ENCODE assay signal across 9 cellular contexts in genomic region chr11:105673089-105673488, GRCh38.
A peak's percentile ranks its signal among the peaks of the same experiment; 100 is the strongest.
DNase-seq lines count a peak whose midpoint lies in the region; ATAC-seq and TF ChIP-seq lines count a peak whose summit lies in the region.
"Had no signal": no experiment of that assay in that cellular context is flagged by ENCODE, and none has a peak within 500 bp of the region (broad histone marks: within the 10 kb centered on the region; RNA-seq: fewer than 3 reads in every experiment).

No MANE protein-coding gene starts in this region.

- DNase-seq in stimulated activated CD4-positive, alpha-beta T cell treated with anti-CD3 and anti-CD28 coated beads, Interleukin-1b, Interleukin-23, amount 100 ng/mL, for 48 hours = peak; percentile 1
- DNase-seq in stimulated activated CD4-positive, alpha-beta T cell treated with anti-CD3 and anti-CD28 coated beads, Interleukin-12 subunit alpha, Interleukin-12 subunit beta, amount 100 ng/mL, for 4 hours = no peak
- peak; percentile 56 for DNase-seq in fibroblast of the aortic adventitia (ENCODE audit: low read depth)
- peak; percentile 32 for DNase-seq in testis
- DNase-seq in GM10248 (ENCODE audit: extremely low spot score) = no peak

- POLR2A ChIA-PET in GM10248 (lab: Yijun Ruan, JAX) = no interaction called here

- H3K36me3 ChIP-seq in testis (ENCODE audit: low read depth, missing control alignments) = no peaks in the 10 kb centered on the region
- H3K36me3 ChIP-seq: pancreas had no signal

- H3K4me3 ChIP-seq in fibroblast of the aortic adventitia (ENCODE audit: low read depth, low read length) (no peak overlapping the region), testis (no peak overlapping the region)
- H3K4me3 ChIP-seq: pancreas had no signal

- H3K9me3 ChIP-seq in testis = no peaks in the 10 kb centered on the region
- H3K9me3 ChIP-seq: pancreas had no signal

- no peaks in the 10 kb centered on the region for H3K27me3 ChIP-seq in testis
- H3K27me3 ChIP-seq: pancreas had no signal

- CTCF ChIA-PET in GM10248 (lab: Yijun Ruan, JAX) = no interaction called here

- TF ChIP-seq POLR2A in testis (IDR thresholded peaks at IDR 0.05) = no peak

- WGBS in testis, 2 donors = 27 to 29% methylated on average over 3 of the region's 3 CpGs

- no peak overlapping the region for H3K27ac ChIP-seq in testis
- H3K27ac ChIP-seq: pancreas had no signal

- TF ChIP-seq CTCF in fibroblast of the aortic adventitia (IDR thresholded peaks at IDR 0.05; ENCODE audit: insufficient read depth, low read length) (no peak), testis (IDR thresholded peaks at IDR 0.05) (no peak), GM10248 (IDR thresholded peaks at IDR 0.05; ENCODE audit: control extremely low read depth, extremely low read depth, low read depth, missing control alignments) (no peak)

- ATAC-seq in SK-N-SH treated with all-trans-retinoic acid at 6 μM for 48 hours = no peak
- no peak for ATAC-seq in GM21717 (IDR thresholded peaks at IDR 0.05; ENCODE audit: unreplicated experiment)
- no peak for ATAC-seq in GM21825 (IDR thresholded peaks at IDR 0.05; ENCODE audit: unreplicated experiment)

- H3K4me1 ChIP-seq in testis = no peaks in the 10 kb centered on the region
- H3K4me1 ChIP-seq: pancreas had no signal

- intact Hi-C loops in testis (cut with DNase I; ENCODE audit: low total_unique reads) = no loop called here

TF ChIP-seq in SK-N-SH treated with all-trans-retinoic acid at 6 μM for 48 hours, 23 proteins besides CTCF, POLR2A, EP300 and RAD21:
- TF ChIP-seq CSDC2 (CRISPR knock-in tag; IDR thresholded peaks at IDR 0.05) (peak; percentile 85; the same call in 1 of the 2 replicates), ISL1 (CRISPR knock-in tag; IDR thresholded peaks at IDR 0.05) (peak; percentile 18; the same call in 1 of the 2 replicates), SNAI2 (CRISPR knock-in tag; IDR thresholded peaks at IDR 0.05) (peak; percentile 86)
- TF ChIP-seq, protein P1, sequence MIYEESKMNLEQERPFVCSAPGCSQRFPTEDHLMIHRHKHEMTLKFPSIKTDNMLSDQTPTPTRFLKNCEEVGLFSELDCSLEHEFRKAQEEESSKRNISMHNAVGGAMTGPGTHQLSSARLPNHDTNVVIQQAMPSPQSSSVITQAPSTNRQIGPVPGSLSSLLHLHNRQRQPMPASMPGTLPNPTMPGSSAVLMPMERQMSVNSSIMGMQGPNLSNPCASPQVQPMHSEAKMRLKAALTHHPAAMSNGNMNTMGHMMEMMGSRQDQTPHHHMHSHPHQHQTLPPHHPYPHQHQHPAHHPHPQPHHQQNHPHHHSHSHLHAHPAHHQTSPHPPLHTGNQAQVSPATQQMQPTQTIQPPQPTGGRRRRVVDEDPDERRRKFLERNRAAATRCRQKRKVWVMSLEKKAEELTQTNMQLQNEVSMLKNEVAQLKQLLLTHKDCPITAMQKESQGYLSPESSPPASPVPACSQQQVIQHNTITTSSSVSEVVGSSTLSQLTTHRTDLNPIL (CRISPR knock-in tag; IDR thresholded peaks at IDR 0.05; ENCODE audit: low read depth) = no peak

Comparison
In these comparisons a context has a peak if more than half of its experiments do, and no peak if none do; other contexts are left out.
1. DNase-seq: peak in stimulated activated CD4-positive, alpha-beta T cell treated with anti-CD3 and anti-CD28 coated beads, Interleukin-1b, Interleukin-23, amount 100 ng/mL, for 48 hours (single experiment), fibroblast of the aortic adventitia (single experiment) and testis (single experiment); none in stimulated activated CD4-positive, alpha-beta T cell treated with anti-CD3 and anti-CD28 coated beads, Interleukin-12 subunit alpha, Interleukin-12 subunit beta, amount 100 ng/mL, for 4 hours (single experiment) and GM10248 (single experiment).